19 cellular contexts compared by ENCODE assay signal in the genomic region with DNA sequence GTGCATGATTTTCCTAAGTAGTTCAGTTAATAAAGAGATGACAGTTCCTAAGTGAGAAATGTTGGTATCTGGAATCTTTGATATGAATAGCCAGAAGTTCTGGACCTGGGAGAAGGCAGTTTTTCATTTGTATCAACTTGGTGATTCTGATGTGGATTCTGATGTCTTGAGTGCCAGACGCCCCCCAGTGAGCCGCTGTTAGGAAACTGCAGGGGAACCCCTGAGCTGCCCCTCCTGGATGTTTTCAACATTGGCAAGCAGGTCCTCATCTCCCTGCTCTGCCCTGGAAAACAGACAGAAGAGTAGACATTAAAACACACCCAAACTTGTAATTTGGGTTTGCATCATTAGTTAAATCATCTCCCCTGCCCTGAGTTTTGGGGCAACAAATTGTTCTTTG. TPM values are rescaled to one million over a fixed set of nuclear protein-coding genes. Genes with fewer than 3 reads are reported as not detected.
DNase-seq lines count a peak whose midpoint lies in the region; ATAC-seq and TF ChIP-seq lines count a peak whose summit lies in the region.
"Had no signal": no experiment of that assay in that cellular context is flagged by ENCODE, and none has a peak within 500 bp of the region (broad histone marks: within the 10 kb centered on the region; RNA-seq: fewer than 3 reads in every experiment).

No MANE protein-coding gene starts in this region.

- H3K9me3 ChIP-seq in A673 (ENCODE audit: low read depth, low read length, poor library complexity, severe bottlenecking): no peaks in the 10 kb centered on the region

- H3K27ac ChIP-seq in A673 (ENCODE audit: low read depth, low read length, poor library complexity, severe bottlenecking) (peak overlapping the region; percentile 83), RWPE1 (peak overlapping the region; percentile 57), rectal smooth muscle tissue (ENCODE audit: low read depth, low read length) (peak overlapping the region; percentile 75)

- ATAC-seq in GM21381 (IDR thresholded peaks at IDR 0.05; ENCODE audit: unreplicated experiment): no peak
- no peak for ATAC-seq in HG03571 (IDR thresholded peaks at IDR 0.05; ENCODE audit: unreplicated experiment)
- ATAC-seq: GM12878, sciatic nerve had no signal

- H3K9ac ChIP-seq in rectal smooth muscle tissue (ENCODE audit: low read length): no peak overlapping the region

- POLR2A ChIA-PET in A673 (lab: Charles Lee; ENCODE audit: low non-redundant PET) (no interaction called here), RWPE1 (lab: Yijun Ruan, JAX; ENCODE audit: low non-redundant PET) (no interaction called here)

- H3K36me3 ChIP-seq in A673 (ENCODE audit: insufficient read depth, low read length, poor library complexity, severe bottlenecking) (peaks cover 47% of the 10 kb centered on the region), rectal smooth muscle tissue (ENCODE audit: control insufficient read depth, insufficient read depth, low read length) (peaks cover 22% of the 10 kb centered on the region)

- H3K4me1 ChIP-seq in A673 (ENCODE audit: insufficient read depth, low read length, poor library complexity, severe bottlenecking) (peaks cover 66% of the 10 kb centered on the region), rectal smooth muscle tissue (ENCODE audit: control insufficient read depth, insufficient read depth, low read length) (peaks cover 23% of the 10 kb centered on the region)

- CTCF ChIA-PET in A673 (lab: Charles Lee): no interaction called here
- CTCF ChIA-PET in RWPE1 (lab: Yijun Ruan, JAX): no interaction called here

- H3K27me3 ChIP-seq in A673 (replicated peaks; ENCODE audit: insufficient read depth, low read depth, low read length, poor library complexity) (no peaks in the 10 kb centered on the region), rectal smooth muscle tissue (ENCODE audit: control insufficient read depth, insufficient read depth, low read length) (no peaks in the 10 kb centered on the region)

- no peak for TF ChIP-seq CTCF in A673 (conservative IDR thresholded peaks at IDR 0.05; ENCODE audit: low read depth, low read length)
- no peak for TF ChIP-seq CTCF in RWPE1 (conservative IDR thresholded peaks at IDR 0.05; ENCODE audit: low read depth)

- TSS peak; percentile 40 for BruUV-seq in A673 (replicated peaks; lab: Mats Ljungman, UMichigan)

- intact Hi-C loops in A673 (cut with micrococcal nuclease; ENCODE audit: unreplicated experiment): no loop called here

- DNase-seq in A673 (ENCODE audit: low spot score) (peak; percentile 39), RWPE1 (ENCODE audit: low spot score) (no peak), iPS DF 4.7 (ENCODE audit: extremely low read depth, low spot score) (peak; percentile 25), NCI-H187 treated with DMSO at 0.1 percent for 48 hours (lab: John Stamatoyannopoulos, UW) (no peak), NCI-H1436 treated with DMSO at 0.1 percent for 48 hours (lab: John Stamatoyannopoulos, UW) (no peak)
- DNase-seq: activated B cell treated with CpG ODN at 0.5 μM for 24 hours; amygdala; H7; hypothalamus; mammary epithelial cell; NCI-H2107; NCI-H748 treated with DMSO at 0.1 percent for 48 hours; stimulated activated CD4-positive, alpha-beta T cell treated with anti-CD3 and anti-CD28 coated beads, Interleukin-4, amount 100 ng/mL, for 1 hour; stimulated activated CD8-positive, alpha-beta memory T cell treated with anti-CD3 and anti-CD28 coated beads, Interleukin-4, amount 100 ng/mL, for 48 hours had no signal

- H3K4me3 ChIP-seq in A673 (ENCODE audit: low read depth, low read length, poor library complexity, severe bottlenecking): no peak overlapping the region
- H3K4me3 ChIP-seq in rectal smooth muscle tissue (ENCODE audit: low read length): no peak overlapping the region
- H3K4me3 ChIP-seq: GM12878 had no signal

RNA-seq across cellular contexts. Expression of a gene that starts 7.4 kb away (rescaled TPM):
- 35.1 and 45.6 TPM in 2 replicates for total RNA-seq in A673 (2021)

Comparison
In these comparisons a context has a peak if more than half of its experiments do, and no peak if none do; other contexts are left out.
1. DNase-seq: peak in A673 (single experiment) and iPS DF 4.7 (single experiment); none in RWPE1 (single experiment), NCI-H187 treated with DMSO at 0.1 percent for 48 hours (single experiment) and NCI-H1436 treated with DMSO at 0.1 percent for 48 hours (single experiment).
2. Peak in every context shown above with its lines, with median percentiles within 50 percentile points of each other: H3K27ac ChIP-seq.